In genomic region chr17:47692895-47693666, GRCh38 we compare ENCODE assay signal across 8 cellular contexts. TPM values are rescaled to one million over a fixed set of nuclear protein-coding genes. Genes with fewer than 3 reads are reported as not detected.
DNase-seq lines count a peak whose midpoint lies in the region; ATAC-seq lines count a peak whose summit lies in the region.

No MANE protein-coding gene starts in this region.

- H3K9me3 ChIP-seq in T-helper 17 cell (ENCODE audit: control insufficient read depth, low read length, poor library complexity, severe bottlenecking) (no peaks in the 10 kb centered on the region), right cardiac atrium (ENCODE audit: control insufficient read depth, low read length) (no peaks in the 10 kb centered on the region)

- 24% methylated on average over 10 of the region's 10 CpGs for WGBS in right cardiac atrium

- no peak for DNase-seq in activated naive CD4-positive, alpha-beta T cell treated with anti-CD3 and anti-CD28 coated beads, Interleukin-2, amount 10 ng/mL, durations not matched to agents 7 days and 5 days
- DNase-seq in activated naive CD4-positive, alpha-beta T cell treated with anti-CD3 and anti-CD28 coated beads, Interleukin-2, amount 50 U/mL, for 16 hours = no peak
- DNase-seq in T-helper 17 cell = no peak
- DNase-seq in right cardiac atrium = no peak
- no peak for DNase-seq in HuH-7.5 (ENCODE audit: low spot score)
- no peak for DNase-seq in T1000 (lab: John Stamatoyannopoulos, UW)

- peak overlapping the region; percentile 98 for H3K4me3 ChIP-seq in right cardiac atrium (ENCODE audit: low read length)
- peak overlapping the region; percentile 65 to 99 (median 90) for H3K4me3 ChIP-seq in skin epidermis

- H3K4me1 ChIP-seq in right cardiac atrium (ENCODE audit: control insufficient read depth, insufficient read depth, low read length) = peaks cover 5% of the 10 kb centered on the region

- no peaks in the 10 kb centered on the region for H3K36me3 Mint-ChIP-seq in activated naive CD4-positive, alpha-beta T cell treated with anti-CD3 and anti-CD28 coated beads, Interleukin-2, amount 10 ng/mL, durations not matched to agents 7 days and 5 days
- peaks cover 3% of the 10 kb centered on the region for H3K36me3 Mint-ChIP-seq in T-helper 17 cell (ENCODE audit: low read depth)

- CTCF ChIA-PET in activated naive CD4-positive, alpha-beta T cell treated with anti-CD3 and anti-CD28 coated beads, Interleukin-2, amount 10 ng/mL, durations not matched to agents 7 days and 5 days (lab: Charles Lee) = interaction anchor here (0.9 to 1.2 kb wide), 4 partner anchors 13 to 148 kb away, joined by 3 to 4 read pairs (median 3); partner anchors contain the start of genes SCRN2 and TBX21

- H3K27me3 Mint-ChIP-seq in activated naive CD4-positive, alpha-beta T cell treated with anti-CD3 and anti-CD28 coated beads, Interleukin-2, amount 10 ng/mL, durations not matched to agents 7 days and 5 days = peaks cover 28% of the 10 kb centered on the region
- no peaks in the 10 kb centered on the region for H3K27me3 Mint-ChIP-seq in T-helper 17 cell

- intact Hi-C loops in right cardiac atrium (cut with DNase I) = no loop called here

- ATAC-seq in T-helper 17 cell = no peak
- no peak for ATAC-seq in right cardiac atrium
- no peak for ATAC-seq in HG02970 (IDR thresholded peaks at IDR 0.05; ENCODE audit: low FRiP score, unreplicated experiment)

- no peaks in the 10 kb centered on the region for H3K27me3 ChIP-seq in right cardiac atrium (ENCODE audit: control insufficient read depth, insufficient read depth)

- H3K27ac Mint-ChIP-seq in activated naive CD4-positive, alpha-beta T cell treated with anti-CD3 and anti-CD28 coated beads, Interleukin-2, amount 10 ng/mL, durations not matched to agents 7 days and 5 days = peak overlapping the region; percentile 40
- H3K27ac Mint-ChIP-seq in T-helper 17 cell = peak overlapping the region; percentile 95

- H3K9me3 Mint-ChIP-seq in activated naive CD4-positive, alpha-beta T cell treated with anti-CD3 and anti-CD28 coated beads, Interleukin-2, amount 10 ng/mL, durations not matched to agents 7 days and 5 days = no peaks in the 10 kb centered on the region

- peaks cover 30% of the 10 kb centered on the region for H3K4me1 Mint-ChIP-seq in activated naive CD4-positive, alpha-beta T cell treated with anti-CD3 and anti-CD28 coated beads, Interleukin-2, amount 10 ng/mL, durations not matched to agents 7 days and 5 days
- peaks cover 17% of the 10 kb centered on the region for H3K4me1 Mint-ChIP-seq in T-helper 17 cell

- H3K4me3 Mint-ChIP-seq in activated naive CD4-positive, alpha-beta T cell treated with anti-CD3 and anti-CD28 coated beads, Interleukin-2, amount 10 ng/mL, durations not matched to agents 7 days and 5 days = peak overlapping the region; percentile 79
- peak overlapping the region; percentile 100 for H3K4me3 Mint-ChIP-seq in T-helper 17 cell

- H3K27ac ChIP-seq in right cardiac atrium (ENCODE audit: low read length) (no peak overlapping the region), skin epidermis (peak overlapping the region in 18 of 21 experiments; percentile 83 to 97 (median 93))

RNA-seq across cellular contexts. Expression of gene TBKBP1, which starts 0.9 kb away (rescaled TPM):
- 1 to 10 TPM; 2.4 to 2.6 TPM for total RNA-seq in T-helper 17 cell
- 10 to 100 TPM; 17.5 to 25.2 (median 21.0) TPM for total RNA-seq in right cardiac atrium
- polyA plus RNA-seq in right cardiac atrium = 27.0 TPM

RNA-seq across cellular contexts. Expression of gene TBX21, which starts 40.0 kb away (rescaled TPM):
- total RNA-seq in T-helper 17 cell (1 to 10 TPM; 7.9 to 8.8 TPM), right cardiac atrium (under 1 TPM in 3 of 4 donors, not detected in 1; 0.14 to 0.60 (median 0.38) TPM)
- polyA plus RNA-seq in right cardiac atrium = 0.14 TPM

RNA-seq across cellular contexts. Expression of gene KPNB1, which starts 43.4 kb away (rescaled TPM):
- total RNA-seq in T-helper 17 cell (100 to 1,000 TPM; 183 to 196 TPM), right cardiac atrium (100 to 1,000 TPM; 134 to 175 (median 167) TPM)
- 50.0 TPM for polyA plus RNA-seq in right cardiac atrium

Comparison
In these comparisons a context has a peak if more than half of its experiments do, and no peak if none do; other contexts are left out.
1. RNA of gene TBKBP1, which starts 0.9 kb away (total RNA-seq): 17.5 to 25.2 TPM in right cardiac atrium; 2.4 to 2.6 TPM in T-helper 17 cell; every median in the first group is over 4 times any median in the second.
2. RNA of gene TBX21, which starts 40.0 kb away (total RNA-seq): 7.9 to 8.8 TPM in T-helper 17 cell; 0.14 to 0.60 TPM in right cardiac atrium; every median in the first group is over 4 times any median in the second.